18 cellular contexts compared by ENCODE assay signal in the genomic region with DNA sequence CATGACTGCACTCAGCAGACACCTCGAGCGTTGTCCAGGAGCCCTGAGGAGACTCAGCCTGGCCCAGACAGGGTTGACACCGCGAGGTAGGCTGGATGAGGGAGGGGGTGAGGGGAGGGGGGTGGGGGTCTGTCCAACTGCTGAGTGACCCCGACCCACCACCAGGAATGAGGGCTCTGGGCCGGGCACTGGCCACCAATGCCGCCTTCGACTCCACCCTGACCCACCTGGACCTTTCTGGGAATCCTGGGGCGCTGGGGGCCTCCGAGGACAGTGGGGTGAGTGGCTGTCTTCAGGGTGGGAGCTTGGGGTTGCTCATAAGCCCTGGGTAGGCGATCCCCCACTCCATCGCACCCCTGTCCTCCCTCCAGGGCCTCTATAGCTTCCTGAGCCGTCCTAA. TPM values are rescaled to one million over a fixed set of nuclear protein-coding genes. Genes with fewer than 3 reads are reported as not detected.
DNase-seq lines count a peak whose midpoint lies in the region; ATAC-seq and TF ChIP-seq lines count a peak whose summit lies in the region.
"Had no signal": no experiment of that assay in that cellular context is flagged by ENCODE, and none has a peak within 500 bp of the region (broad histone marks: within the 10 kb centered on the region; RNA-seq: fewer than 3 reads in every experiment).

No MANE protein-coding gene starts in this region.

- H3K27me3 ChIP-seq in right lobe of liver: peaks cover 0 to 4% of the 10 kb centered on the region in 2 donors
- peaks cover 0 to 74% (median 61%) of the 10 kb centered on the region in 3 experiments for H3K27me3 ChIP-seq in neuronal stem cell (ENCODE audit: control insufficient read depth in 3 of 3, insufficient read depth in 3 of 3, low read depth in 1 of 3, low read length in 3 of 3)
- peaks cover 26% of the 10 kb centered on the region for H3K27me3 ChIP-seq in adrenal gland

- POLR2A ChIA-PET in activated CD8-positive, alpha-beta T cell treated with anti-CD3 and anti-CD28 coated beads for 36 hours (lab: Charles Lee): interaction anchor here (0.6 to 9.2 kb wide), 7 partner anchors 9 to 106 kb away, joined by 3 to 100 read pairs (median 6); partner anchors contain the start of genes ACD, CTCF and PARD6A

- H2BK12ac ChIP-seq in neuronal stem cell (ENCODE audit: low read length): no peak overlapping the region

- no peaks in the 10 kb centered on the region for H3K9me3 Mint-ChIP-seq in activated CD8-positive, alpha-beta T cell treated with anti-CD3 and anti-CD28 coated beads for 36 hours
- H3K9me3 Mint-ChIP-seq: CD4-positive, alpha-beta T cell; H9 had no signal

- H3K9ac ChIP-seq in neuronal stem cell (ENCODE audit: low read depth, low read length, poor library complexity): no peak overlapping the region

- peak overlapping the region; percentile 66 for H2BK5ac ChIP-seq in neuronal stem cell (ENCODE audit: low read length)

- intact Hi-C loops in right lobe of liver (cut with DNase I) (no loop called here), cardiac septum (cut with DNase I) (no loop called here), adrenal gland (cut with DNase I) (loop anchor here in 1 of 2 donors (5.0 kb wide), 1 partner anchor 100 kb away; no protein-coding TSS in a partner anchor)
- intact Hi-C loops in activated CD8-positive, alpha-beta T cell treated with anti-CD3 and anti-CD28 coated beads for 36 hours (cut with micrococcal nuclease): no loop called here

- peak overlapping the region; percentile 80 for H3K18ac ChIP-seq in neuronal stem cell (ENCODE audit: low read length)

- no peak overlapping the region for H2BK15ac ChIP-seq in neuronal stem cell (ENCODE audit: low read length)

- H3K23ac ChIP-seq in neuronal stem cell (ENCODE audit: low read depth, low read length, poor library complexity): peak overlapping the region; percentile 89

- H4K8ac ChIP-seq in neuronal stem cell (ENCODE audit: low read depth, low read length): no peak overlapping the region

- H3K4me3 ChIP-seq in right lobe of liver (no peak overlapping the region), neuronal stem cell (ENCODE audit: low read length in 2 of 2) (no peak overlapping the region), adrenal gland (no peak overlapping the region)
- H3K4me3 ChIP-seq: A549, K562 had no signal

- H3K14ac ChIP-seq in neuronal stem cell (ENCODE audit: low read length): no peak overlapping the region

- ATAC-seq in right lobe of liver: no peak
- ATAC-seq in activated CD8-positive, alpha-beta T cell treated with anti-CD3 and anti-CD28 coated beads for 36 hours: no peak
- ATAC-seq: A549, K562 had no signal

- H3K36me3 Mint-ChIP-seq in activated CD8-positive, alpha-beta T cell treated with anti-CD3 and anti-CD28 coated beads for 36 hours (ENCODE audit: low read depth): peaks cover 33% of the 10 kb centered on the region

- no peak overlapping the region for H2BK120ac ChIP-seq in neuronal stem cell (ENCODE audit: low read depth, low read length)

- CTCF ChIA-PET in activated CD8-positive, alpha-beta T cell treated with anti-CD3 and anti-CD28 coated beads for 36 hours (lab: Charles Lee): interaction anchor here (1.2 to 11.5 kb wide), 3 partner anchors 25 to 127 kb away, joined by 3 to 224 read pairs (median 133); no protein-coding TSS in a partner anchor

- H3K9me3 ChIP-seq in right lobe of liver (no peaks in the 10 kb centered on the region), neuronal stem cell (replicated peaks in 1 of 2; ENCODE audit: control insufficient read depth in 2 of 2, insufficient read depth in 1 of 2, low read depth in 1 of 2, low read length in 2 of 2) (no peaks in the 10 kb centered on the region), adrenal gland (replicated peaks in 1 of 3) (no peaks in the 10 kb centered on the region)
- H3K9me3 ChIP-seq: A549, Caco-2 had no signal

- no peak overlapping the region for H4K91ac ChIP-seq in neuronal stem cell (ENCODE audit: low read depth, low read length, poor library complexity)

- H3K27me3 Mint-ChIP-seq in activated CD8-positive, alpha-beta T cell treated with anti-CD3 and anti-CD28 coated beads for 36 hours: no peaks in the 10 kb centered on the region
- H3K27me3 Mint-ChIP-seq: CD4-positive, alpha-beta T cell had no signal

- no peak for TF ChIP-seq POLR2A in right lobe of liver (IDR thresholded peaks at IDR 0.05)
- no peak for TF ChIP-seq POLR2A in adrenal gland (IDR thresholded peaks at IDR 0.05)

- no peak overlapping the region for H3K4me2 ChIP-seq in neuronal stem cell (ENCODE audit: insufficient read depth, low read length, poor library complexity, severe bottlenecking)
- H3K4me2 ChIP-seq: A549 had no signal

- TF ChIP-seq CTCF in right lobe of liver (IDR thresholded peaks at IDR 0.05) (no peak), adrenal gland (IDR thresholded peaks at IDR 0.05) (no peak)
- TF ChIP-seq CTCF in activated CD8-positive, alpha-beta T cell treated with anti-CD3 and anti-CD28 coated beads for 36 hours (IDR thresholded peaks at IDR 0.05): no peak

- no peak overlapping the region for H3K4me3 Mint-ChIP-seq in activated CD8-positive, alpha-beta T cell treated with anti-CD3 and anti-CD28 coated beads for 36 hours
- H3K4me3 Mint-ChIP-seq: CD4-positive, alpha-beta T cell; H9 had no signal

- H3K4ac ChIP-seq in neuronal stem cell (ENCODE audit: low read length): no peak overlapping the region

- no CpG with 5 or more reads among the region's 13 CpGs for WGBS in right lobe of liver (ENCODE audit: insufficient coverage, low coverage, low lambda C conversion rate, missing lambda C conversion rate)
- WGBS in neuronal stem cell (ENCODE audit: extremely low coverage in 2 of 2, insufficient read length in 2 of 2, insufficient replicate concordance in 1 of 2), 2 donors: no CpG with 5 or more reads among the region's 13 CpGs
- 57 to 77% (median 73%) methylated on average over 7 to 13 of the region's 13 CpGs for WGBS in adrenal gland, 4 donors

- peak; percentile 54 for DNase-seq in activated CD8-positive, alpha-beta memory T cell treated with anti-CD3 and anti-CD28 coated beads for 24 hours
- no peak for DNase-seq in activated CD8-positive, alpha-beta memory T cell treated with anti-CD3 and anti-CD28 coated beads, Interleukin-2, amount 50 U/mL, for 48 hours
- DNase-seq in right lobe of liver (peak in 2 of 3 donors; percentile 37 to 41), neuronal stem cell (ENCODE audit: low spot score) (no peak), cardiac septum (ENCODE audit: low spot score) (no peak), adrenal gland (no peak)
- DNase-seq in activated CD8-positive, alpha-beta T cell treated with anti-CD3 and anti-CD28 coated beads for 36 hours: no peak
- DNase-seq: AML-193; Caco-2; CD4-positive, alpha-beta T cell; GOT3; IMR-90 had no signal

- no peak overlapping the region for H2AFZ ChIP-seq in neuronal stem cell (ENCODE audit: low read length)

- H3K27ac ChIP-seq in right lobe of liver (no peak overlapping the region), neuronal stem cell (replicated peaks; ENCODE audit: low read length) (no peak overlapping the region), adrenal gland (no peak overlapping the region)
- H3K27ac ChIP-seq: 22Rv1, A549, C4-2B, HL-60 had no signal

- H3K4me1 ChIP-seq in right lobe of liver (peaks cover 0 to 1% (median 0%) of the 10 kb centered on the region in 4 donors), neuronal stem cell (ENCODE audit: control insufficient read depth in 2 of 2, insufficient read depth in 1 of 2, low read depth in 1 of 2, low read length in 2 of 2) (peaks cover 0 to 17% of the 10 kb centered on the region in 2 donors), adrenal gland (replicated peaks in 1 of 2) (peaks cover 0 to 10% of the 10 kb centered on the region in 2 donors)

- H2AK5ac ChIP-seq in neuronal stem cell (ENCODE audit: low read depth, low read length): peak overlapping the region; percentile 30

- peaks cover 15% of the 10 kb centered on the region for H3K4me1 Mint-ChIP-seq in activated CD8-positive, alpha-beta T cell treated with anti-CD3 and anti-CD28 coated beads for 36 hours (ENCODE audit: low read depth)

- H3K36me3 ChIP-seq in right lobe of liver: no peaks in the 10 kb centered on the region
- no peaks in the 10 kb centered on the region for H3K36me3 ChIP-seq in neuronal stem cell (replicated peaks in 1 of 2; ENCODE audit: control insufficient read depth in 2 of 2, insufficient read depth in 2 of 2, low read length in 2 of 2)
- no peaks in the 10 kb centered on the region for H3K36me3 ChIP-seq in adrenal gland (replicated peaks in 1 of 2)

- no peak overlapping the region for H3K27ac Mint-ChIP-seq in activated CD8-positive, alpha-beta T cell treated with anti-CD3 and anti-CD28 coated beads for 36 hours
- H3K27ac Mint-ChIP-seq: CD4-positive, alpha-beta T cell; H9 had no signal

- H3K79me1 ChIP-seq in neuronal stem cell (ENCODE audit: low read depth, low read length): peaks cover 2% of the 10 kb centered on the region

RNA-seq across cellular contexts. Expression of gene CARMIL2, which starts 2.7 kb away (rescaled TPM):
- 1 to 10 TPM in 3 of 6 experiments, under 1 TPM in 3; 0.39 to 3.4 (median 0.88) TPM for total RNA-seq in right lobe of liver
- polyA plus RNA-seq in neuronal stem cell (2013, experiment 1 of 2): 6.1 TPM
- polyA plus RNA-seq in neuronal stem cell (2013, experiment 2 of 2): 6.2 TPM
- 100 to 1,000 TPM; 151 to 155 TPM for total RNA-seq in activated CD8-positive, alpha-beta T cell treated with anti-CD3 and anti-CD28 coated beads for 36 hours
- 0.40 TPM for total RNA-seq in cardiac septum
- 1 to 10 TPM in 5 of 8 donors, under 1 TPM in 3; 0.24 to 2.5 (median 1.3) TPM for total RNA-seq in adrenal gland
- 10 to 100 TPM in 1 of 3 donors, 1 to 10 TPM in 1, under 1 TPM in 1; 0.35 to 18.5 (median 4.1) TPM for polyA plus RNA-seq in adrenal gland

RNA-seq across cellular contexts. Expression of gene ACD, which starts 12.4 kb away (rescaled TPM):
- total RNA-seq in right lobe of liver: 1 to 10 TPM; 4.0 to 8.2 (median 5.9) TPM
- polyA plus RNA-seq in neuronal stem cell (2013, experiment 1 of 2): 33.1 TPM
- 32.0 TPM for polyA plus RNA-seq in neuronal stem cell (2013, experiment 2 of 2)
- total RNA-seq in activated CD8-positive, alpha-beta T cell treated with anti-CD3 and anti-CD28 coated beads for 36 hours: 10 to 100 TPM; 50.8 to 53.7 TPM
- 9.3 TPM for total RNA-seq in cardiac septum
- total RNA-seq in adrenal gland: 10 to 100 TPM in 7 of 8 donors, 1 to 10 TPM in 1; 9.2 to 47.0 (median 20.7) TPM
- 10 to 100 TPM in 2 of 3 donors, 1 to 10 TPM in 1; 7.3 to 26.5 (median 24.3) TPM for polyA plus RNA-seq in adrenal gland

RNA-seq across cellular contexts. Expression of gene PARD6A, which starts 13.1 kb away (rescaled TPM):
- total RNA-seq in right lobe of liver: 1 to 10 TPM; 1.3 to 4.8 (median 2.6) TPM
- polyA plus RNA-seq in neuronal stem cell (2013, experiment 1 of 2): 8.5 TPM
- 8.0 TPM for polyA plus RNA-seq in neuronal stem cell (2013, experiment 2 of 2)
- total RNA-seq in activated CD8-positive, alpha-beta T cell treated with anti-CD3 and anti-CD28 coated beads for 36 hours: 1 to 10 TPM; 6.3 to 7.2 TPM
- total RNA-seq in cardiac septum: 3.4 TPM
- total RNA-seq in adrenal gland: 10 to 100 TPM in 4 of 8 donors, 1 to 10 TPM in 4; 7.3 to 49.1 (median 10.5) TPM
- polyA plus RNA-seq in adrenal gland: 1 to 10 TPM; 1.5 to 9.3 (median 6.7) TPM

RNA-seq across cellular contexts. Expression of gene ENKD1, which starts 18.9 kb away (rescaled TPM):
- total RNA-seq in right lobe of liver: 1 to 10 TPM; 4.4 to 8.9 (median 7.3) TPM
- polyA plus RNA-seq in neuronal stem cell (2013, experiment 1 of 2): 15.2 TPM
- 15.0 TPM for polyA plus RNA-seq in neuronal stem cell (2013, experiment 2 of 2)
- 1 to 10 TPM; 8.4 to 8.9 TPM for total RNA-seq in activated CD8-positive, alpha-beta T cell treated with anti-CD3 and anti-CD28 coated beads for 36 hours
- total RNA-seq in cardiac septum: 8.5 TPM
- 10 to 100 TPM in 7 of 8 donors, 1 to 10 TPM in 1; 8.8 to 69.8 (median 17.8) TPM for total RNA-seq in adrenal gland
- 100 to 1,000 TPM in 1 of 3 donors, 10 to 100 TPM in 1, 1 to 10 TPM in 1; 3.0 to 113 (median 72.5) TPM for polyA plus RNA-seq in adrenal gland

RNA-seq across cellular contexts. Expression of gene C16orf86, which starts 18.9 kb away (rescaled TPM):
- total RNA-seq in right lobe of liver (1 to 10 TPM; 1.4 to 4.3 (median 2.5) TPM), cardiac septum (5.6 TPM), adrenal gland (10 to 100 TPM in 4 of 8 donors, 1 to 10 TPM in 4; 4.4 to 17.9 (median 9.3) TPM)
- 2.5 TPM for polyA plus RNA-seq in neuronal stem cell (2013, experiment 1 of 2)
- polyA plus RNA-seq in neuronal stem cell (2013, experiment 2 of 2): 2.8 TPM
- total RNA-seq in activated CD8-positive, alpha-beta T cell treated with anti-CD3 and anti-CD28 coated beads for 36 hours: 1 to 10 TPM; 2.8 to 4.7 TPM
- 10 to 100 TPM in 1 of 3 donors, 1 to 10 TPM in 1, under 1 TPM in 1; 0.57 to 14.4 (median 8.2) TPM for polyA plus RNA-seq in adrenal gland

Comparison
In these comparisons a context has a peak if more than half of its experiments do, and no peak if none do; other contexts are left out.
1. DNase-seq: peak in activated CD8-positive, alpha-beta memory T cell treated with anti-CD3 and anti-CD28 coated beads for 24 hours (single experiment) and right lobe of liver (2 of 3); none in activated CD8-positive, alpha-beta memory T cell treated with anti-CD3 and anti-CD28 coated beads, Interleukin-2, amount 50 U/mL, for 48 hours (single experiment), neuronal stem cell (single experiment), activated CD8-positive, alpha-beta T cell treated with anti-CD3 and anti-CD28 coated beads for 36 hours (single experiment), cardiac septum (single experiment) and adrenal gland (0 of 7).
2. RNA of gene CARMIL2, which starts 2.7 kb away (total RNA-seq): 151 to 155 TPM in activated CD8-positive, alpha-beta T cell treated with anti-CD3 and anti-CD28 coated beads for 36 hours; 0.24 to 2.5 TPM in adrenal gland, 0.39 to 3.4 TPM in right lobe of liver and 0.40 TPM in cardiac septum (single experiment); every median in the first group is over 10 times any median in the second.